ENCODE assay signal across 8 cellular contexts in the genomic region with DNA sequence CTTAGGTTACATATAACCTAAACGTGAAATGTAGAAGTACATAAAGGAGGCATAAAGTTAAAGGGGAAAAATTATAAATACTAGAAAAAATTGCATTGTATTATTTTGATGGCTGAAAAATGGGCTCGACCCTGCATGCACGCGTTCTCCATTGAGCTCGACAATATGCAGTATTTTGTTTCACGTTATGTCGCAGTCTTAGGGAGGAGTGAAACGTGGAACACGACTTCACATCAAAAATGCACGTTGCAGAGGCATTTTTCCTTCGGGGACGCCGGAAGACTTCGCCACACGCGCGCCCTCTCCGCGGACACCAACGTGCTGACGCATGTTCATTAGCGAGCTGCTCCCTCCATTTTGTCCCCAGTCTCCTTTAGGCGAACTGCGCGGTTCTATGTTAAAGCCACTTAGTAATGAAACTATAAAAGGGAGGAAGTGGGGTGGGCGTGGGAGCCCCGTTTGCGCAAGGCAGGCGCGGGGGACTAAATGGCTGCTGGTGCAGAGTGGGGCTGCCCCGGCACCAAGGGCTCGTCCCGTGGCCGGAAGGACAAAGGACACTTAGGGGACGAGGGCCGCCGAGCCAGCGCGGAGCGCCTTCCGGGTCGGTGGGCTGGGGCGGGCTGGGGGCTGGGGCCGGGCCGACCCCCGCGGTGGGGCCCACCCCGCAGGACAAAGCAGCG. TPM values are rescaled to one million over a fixed set of nuclear protein-coding genes. Genes with fewer than 3 reads are reported as not detected.
A peak's percentile ranks its signal among the peaks of the same experiment; 100 is the strongest.
DNase-seq lines count a peak whose midpoint lies in the region; ATAC-seq and TF ChIP-seq lines count a peak whose summit lies in the region.

No MANE protein-coding gene starts in this region.

- WGBS in transverse colon (ENCODE audit: low coverage in 1 of 2), 2 donors: 0% methylated on average over 4 to 44 of the region's 49 CpGs

- H3K9ac ChIP-seq in ES-I3 (ENCODE audit: low read depth, low read length) (peak overlapping the region; percentile 95), Karpas-422 (ENCODE audit: low read length) (peak overlapping the region; percentile 91)

- no peaks in the 10 kb centered on the region for H3K9me3 ChIP-seq in ES-I3 (ENCODE audit: control insufficient read depth, insufficient read depth, low read length)
- no peaks in the 10 kb centered on the region for H3K9me3 ChIP-seq in Karpas-422 (ENCODE audit: low read length)
- no peaks in the 10 kb centered on the region for H3K9me3 ChIP-seq in RWPE2 (ENCODE audit: severe bottlenecking)
- H3K9me3 ChIP-seq in osteoblast (ENCODE audit: low read depth, low read length): no peaks in the 10 kb centered on the region
- H3K9me3 ChIP-seq in transverse colon: no peaks in the 10 kb centered on the region

- no peak for TF ChIP-seq EP300 in transverse colon (IDR thresholded peaks at IDR 0.05; ENCODE audit: low read depth)

- peak; percentile 75 for TF ChIP-seq POLR2A in transverse colon (IDR thresholded peaks at IDR 0.05)

- H3K36me3 ChIP-seq in ES-I3 (ENCODE audit: insufficient read depth, low read length): peaks cover 3% of the 10 kb centered on the region; the same call in 1 of the 2 replicates
- H3K36me3 ChIP-seq in Karpas-422 (ENCODE audit: insufficient read depth, low read length): peaks cover 5% of the 10 kb centered on the region; the same call in 1 of the 2 replicates
- peaks cover 17% of the 10 kb centered on the region for H3K36me3 ChIP-seq in RWPE2 (ENCODE audit: low read depth)
- peaks cover 17% of the 10 kb centered on the region for H3K36me3 ChIP-seq in osteoblast (ENCODE audit: insufficient read depth, low read length)
- peaks cover 0 to 5% (median 0%) of the 10 kb centered on the region in 4 donors for H3K36me3 ChIP-seq in transverse colon

- H3K27me3 ChIP-seq in Karpas-422 (ENCODE audit: low read length) (no peaks in the 10 kb centered on the region), RWPE2 (ENCODE audit: insufficient read depth, poor library complexity, severe bottlenecking) (no peaks in the 10 kb centered on the region), osteoblast (ENCODE audit: insufficient read depth, low read length) (no peaks in the 10 kb centered on the region), transverse colon (no peaks in the 10 kb centered on the region)

- H3K4me2 ChIP-seq in Karpas-422 (ENCODE audit: low read depth, low read length, poor library complexity, severe bottlenecking): peak overlapping the region; percentile 68
- peak overlapping the region; percentile 100 for H3K4me2 ChIP-seq in osteoblast (ENCODE audit: insufficient read depth, low read length)

- ATAC-seq in GM21825 (IDR thresholded peaks at IDR 0.05; ENCODE audit: unreplicated experiment) (peak; percentile 65), RWPE2 (ENCODE audit: low read depth) (peak; percentile 57)

- H3K27ac ChIP-seq in Karpas-422 (ENCODE audit: low read length) (peak overlapping the region; percentile 90), RWPE2 (ENCODE audit: poor library complexity, severe bottlenecking) (peak overlapping the region; percentile 94), osteoblast (ENCODE audit: low read depth, low read length) (peak overlapping the region; percentile 97), transverse colon (peak overlapping the region; percentile 98 to 100 (median 99))

- TF ChIP-seq CTCF in RWPE2 (IDR thresholded peaks at IDR 0.05; ENCODE audit: poor library complexity, severe bottlenecking) (no peak), foreskin fibroblast (IDR thresholded peaks at IDR 0.05; ENCODE audit: low read depth, low read length) (no peak), osteoblast (IDR thresholded peaks at IDR 0.05; ENCODE audit: extremely low read depth, low read depth, low read length) (no peak), transverse colon (IDR thresholded peaks at IDR 0.05) (no peak)

- H4K20me1 ChIP-seq in Karpas-422 (ENCODE audit: insufficient read depth, low read depth, low read length) (no peaks in the 10 kb centered on the region; the same call in 1 of the 2 replicates), osteoblast (ENCODE audit: insufficient read depth, low read length) (peaks cover 5% of the 10 kb centered on the region)

- H3K4me1 ChIP-seq in ES-I3 (ENCODE audit: insufficient read depth, low read length): peaks cover 5% of the 10 kb centered on the region; the same call in 1 of the 2 replicates
- peaks cover 52% of the 10 kb centered on the region for H3K4me1 ChIP-seq in Karpas-422 (ENCODE audit: low read length)
- H3K4me1 ChIP-seq in RWPE2 (ENCODE audit: insufficient read depth, poor library complexity, severe bottlenecking): peaks cover 9% of the 10 kb centered on the region
- peaks cover 45% of the 10 kb centered on the region for H3K4me1 ChIP-seq in osteoblast (ENCODE audit: insufficient read depth, low read length)
- H3K4me1 ChIP-seq in transverse colon: peaks cover 15 to 40% (median 24%) of the 10 kb centered on the region in 4 donors

- in situ Hi-C loops in transverse colon (cut with MboI; ENCODE audit: low pct_ligation_motif_present in 1 of 4, low pct_unique_long_range_greater_than_20kb in 1 of 4, low sequenced_read_pairs in 3 of 4): loop anchor here in 1 of 4 donors (10.0 kb wide), 1 partner anchor 140 kb away; no protein-coding TSS in a partner anchor

- peaks cover 39% of the 10 kb centered on the region for H3K79me2 ChIP-seq in Karpas-422 (ENCODE audit: low read length)
- peaks cover 28% of the 10 kb centered on the region for H3K79me2 ChIP-seq in osteoblast (ENCODE audit: insufficient read depth, low read length)

- H3K4me3 ChIP-seq in Karpas-422 (ENCODE audit: low read length) (peak overlapping the region; percentile 76), RWPE2 (ENCODE audit: severe bottlenecking) (peak overlapping the region; percentile 70), foreskin fibroblast (ENCODE audit: low read depth in 1 of 2, low read length in 2 of 2) (peak overlapping the region; percentile 74 to 79), osteoblast (ENCODE audit: insufficient read depth, low read length) (peak overlapping the region; percentile 86), transverse colon (peak overlapping the region; percentile 40 to 68 (median 62))

- DNase-seq in Karpas-422 (peak; percentile 97), RWPE2 (ENCODE audit: low spot score) (peak; percentile 83), activated gamma-delta T cell treated with Interleukin-2 at 50 U/mL for 16 hours (peak; percentile 90), foreskin fibroblast (peak; percentile 91 to 95), osteoblast (ENCODE audit: insufficient read length, low spot score, missing footprints) (peak; percentile 93), transverse colon (peak; percentile 88)

- no peaks in the 10 kb centered on the region for H3K9me2 ChIP-seq in Karpas-422 (replicated peaks; ENCODE audit: insufficient read depth, low read length)

- H2AFZ ChIP-seq in Karpas-422 (ENCODE audit: low read length): 0 out of 2 replicates have a peak overlapping the region, but pooled peaks have one; percentile 97
- H2AFZ ChIP-seq in osteoblast (ENCODE audit: low read length): peak overlapping the region; percentile 87

- intact Hi-C loops in transverse colon (cut with DNase I; ENCODE audit: low total_unique reads): loop anchor here (2.0 kb wide), 1 partner anchor 28 kb away; no protein-coding TSS in a partner anchor

RNA-seq across cellular contexts. Expression of a gene that starts 0.7 kb away (rescaled TPM):
- 24.1 and 52.4 TPM in 2 replicates for total RNA-seq in Karpas-422 (2014; rRNA removed; shearing (Covaris generic); ENCODE audit: low replicate concordance)
- 31.8 and 35.8 TPM in 2 replicates for total RNA-seq in osteoblast
- total RNA-seq in transverse colon: 10 to 100 TPM in 3 of 4 donors, 1 to 10 TPM in 1; 6.0 to 41.3 (median 32.3) TPM

RNA-seq across cellular contexts. Expression of a gene that starts 29.6 kb away (rescaled TPM):
- 224 and 343 TPM in 2 replicates for total RNA-seq in Karpas-422 (2014; rRNA removed; shearing (Covaris generic); ENCODE audit: low replicate concordance)
- 214 and 240 TPM in 2 replicates for total RNA-seq in osteoblast
- total RNA-seq in transverse colon: 100 to 1,000 TPM; 223 to 364 (median 237) TPM

Comparison
In these comparisons a context has a peak if more than half of its experiments do, and no peak if none do; other contexts are left out.
1. Peak in every context shown above with its lines: DNase-seq, ATAC-seq, H3K4me3 ChIP-seq and H3K27ac ChIP-seq.